Comparison of ENCODE assay signal across 12 cellular contexts in genomic region chr11:35099278-35100018, GRCh38. TPM values are rescaled to one million over a fixed set of nuclear protein-coding genes. Genes with fewer than 3 reads are reported as not detected.
DNase-seq lines count a peak whose midpoint lies in the region; ATAC-seq, FAIRE-seq and TF ChIP-seq lines count a peak whose summit lies in the region.
"Had no signal": no experiment of that assay in that cellular context is flagged by ENCODE, and none has a peak within 500 bp of the region (broad histone marks: within the 10 kb centered on the region; RNA-seq: fewer than 3 reads in every experiment).

No MANE protein-coding gene starts in this region.

- H3K36me3 ChIP-seq in endothelial cell of umbilical vein (ENCODE audit: control insufficient read depth in 2 of 2, extremely low read depth in 1 of 2, insufficient read depth in 2 of 2, low read length in 2 of 2): no peaks in the 10 kb centered on the region
- H3K36me3 ChIP-seq in mesenchymal stem cell (ENCODE audit: control insufficient read depth in 1 of 2, insufficient read depth in 2 of 2, low read depth in 1 of 2, low read length in 2 of 2): no peaks in the 10 kb centered on the region
- H3K36me3 ChIP-seq in vagina: no peaks in the 10 kb centered on the region

- no peaks in the 10 kb centered on the region for H3K4me1 ChIP-seq in endothelial cell of umbilical vein (ENCODE audit: control insufficient read depth, extremely low read depth, insufficient read depth, low read length)
- H3K4me1 ChIP-seq in mesenchymal stem cell (ENCODE audit: control insufficient read depth, insufficient read depth, low read depth, low read length): peaks cover 2% of the 10 kb centered on the region
- H3K4me1 ChIP-seq in vagina: peaks cover 14% of the 10 kb centered on the region

- peak overlapping the region; percentile 55 to 69 for H3K18ac ChIP-seq in mesenchymal stem cell (ENCODE audit: low read depth in 1 of 2, low read length in 2 of 2)

- no peak overlapping the region for H2BK15ac ChIP-seq in mesenchymal stem cell (ENCODE audit: low read depth, poor library complexity, severe bottlenecking)

- dilution Hi-C loops in endothelial cell of umbilical vein (cut with MboI; ENCODE audit: extremely low pct_ligation_motif_present, low sequenced_read_pairs): no loop called here

- H2BK120ac ChIP-seq in mesenchymal stem cell (ENCODE audit: low read depth, low read length): peak overlapping the region; percentile 43

- H2BK12ac ChIP-seq in mesenchymal stem cell (ENCODE audit: low read length in 2 of 2): peak overlapping the region; percentile 59 to 72

- POLR2A ChIA-PET in endothelial cell of umbilical vein (lab: Charles Lee): interaction anchor here (0.7 kb wide), 1 partner anchor 141 kb away, joined by 8 read pairs; no protein-coding TSS in a partner anchor

- H3K9me3 ChIP-seq in endothelial cell of umbilical vein (replicated peaks; ENCODE audit: control insufficient read depth, insufficient read depth, low read length) (no peaks in the 10 kb centered on the region), mesenchymal stem cell (ENCODE audit: control insufficient read depth, low read length) (no peaks in the 10 kb centered on the region), vagina (no peaks in the 10 kb centered on the region), T-helper 17 cell (ENCODE audit: control insufficient read depth, low read length, poor library complexity, severe bottlenecking) (no peaks in the 10 kb centered on the region)

- H3K4me3 Mint-ChIP-seq in T-helper 17 cell: no peak overlapping the region
- H3K4me3 Mint-ChIP-seq: activated CD8-positive, alpha-beta T cell treated with anti-CD3 and anti-CD28 coated beads for 36 hours had no signal

- H3K9me1 ChIP-seq in endothelial cell of umbilical vein (replicated peaks; ENCODE audit: control insufficient read depth, extremely low read depth, insufficient read depth, low read length): no peaks in the 10 kb centered on the region

- H3K14ac ChIP-seq in mesenchymal stem cell (ENCODE audit: low read length in 2 of 2): no peak overlapping the region

- no peak overlapping the region for H2BK5ac ChIP-seq in mesenchymal stem cell (ENCODE audit: low read depth, low read length, poor library complexity, severe bottlenecking)

- H3K4me3 ChIP-seq in endothelial cell of umbilical vein (replicated peaks in 1 of 3; ENCODE audit: insufficient read depth in 1 of 3, low read depth in 1 of 3, low read length in 3 of 3): no peak overlapping the region
- H3K4me3 ChIP-seq in mesenchymal stem cell (ENCODE audit: insufficient read depth in 1 of 2, low read depth in 1 of 2, low read length in 2 of 2): peak overlapping the region in 1 of 2 experiments; percentile 49
- H3K4me3 ChIP-seq in vagina: no peak overlapping the region

- no peak overlapping the region for H4K91ac ChIP-seq in mesenchymal stem cell (ENCODE audit: low read length)

- no peaks in the 10 kb centered on the region for H4K20me1 ChIP-seq in endothelial cell of umbilical vein (replicated peaks; ENCODE audit: control insufficient read depth, extremely low read depth, insufficient read depth, low read length)

- H3K9ac ChIP-seq in endothelial cell of umbilical vein (replicated peaks; ENCODE audit: extremely low read depth, insufficient read depth, low read length) (no peak overlapping the region), mesenchymal stem cell (ENCODE audit: low read length) (peak overlapping the region; percentile 84)

- peaks cover 2% of the 10 kb centered on the region for H3K79me1 ChIP-seq in mesenchymal stem cell (replicated peaks; ENCODE audit: low read length, poor library complexity, severe bottlenecking)

- no peak for TF ChIP-seq CTCF in endothelial cell of umbilical vein (IDR thresholded peaks at IDR 0.05; ENCODE audit: extremely low read depth in 1 of 2, insufficient read depth in 1 of 2, low read depth in 1 of 2, low read length in 2 of 2)
- no peak for TF ChIP-seq CTCF in vagina (IDR thresholded peaks at IDR 0.05)

- no peaks in the 10 kb centered on the region for H3K27me3 ChIP-seq in endothelial cell of umbilical vein (ENCODE audit: control insufficient read depth in 2 of 2, insufficient read depth in 2 of 2, low read length in 2 of 2)
- no peaks in the 10 kb centered on the region for H3K27me3 ChIP-seq in mesenchymal stem cell (ENCODE audit: control insufficient read depth in 1 of 2, insufficient read depth in 1 of 2, low read length in 2 of 2)
- no peaks in the 10 kb centered on the region for H3K27me3 ChIP-seq in vagina

- H3K27me3 Mint-ChIP-seq in T-helper 17 cell: no peaks in the 10 kb centered on the region
- H3K27me3 Mint-ChIP-seq: activated CD8-positive, alpha-beta T cell treated with anti-CD3 and anti-CD28 coated beads for 36 hours had no signal

- TF ChIP-seq POLR2A in endothelial cell of umbilical vein (IDR thresholded peaks at IDR 0.05; ENCODE audit: low read depth, low read length): no peak
- no peak for TF ChIP-seq POLR2A in vagina (IDR thresholded peaks at IDR 0.05)

- H2AFZ ChIP-seq in endothelial cell of umbilical vein (ENCODE audit: low read depth, low read length) (no peak overlapping the region), mesenchymal stem cell (ENCODE audit: low read depth, low read length) (no peak overlapping the region)

- CTCF ChIA-PET in endothelial cell of umbilical vein (lab: Charles Lee): no interaction called here

- no peak for ATAC-seq in HG02840 (IDR thresholded peaks at IDR 0.05; ENCODE audit: low FRiP score, unreplicated experiment)
- ATAC-seq in GM21576 (IDR thresholded peaks at IDR 0.05; ENCODE audit: unreplicated experiment): no peak
- no peak for ATAC-seq in T-helper 17 cell
- ATAC-seq: activated CD8-positive, alpha-beta T cell treated with anti-CD3 and anti-CD28 coated beads for 36 hours had no signal

- WGBS in mesenchymal stem cell: 44% methylated on average over 6 of the region's 6 CpGs

- no peak overlapping the region for H3K27ac Mint-ChIP-seq in T-helper 17 cell
- H3K27ac Mint-ChIP-seq: activated CD8-positive, alpha-beta T cell treated with anti-CD3 and anti-CD28 coated beads for 36 hours had no signal

- H3K4ac ChIP-seq in mesenchymal stem cell (ENCODE audit: low read depth in 1 of 2, low read length in 2 of 2): peak overlapping the region in 1 of 2 experiments; percentile 74

- intact Hi-C loops in endothelial cell of umbilical vein (cut with micrococcal nuclease) (no loop called here), vagina (cut with DNase I) (loop anchor here (10.0 kb wide), 1 partner anchor 55 kb away; no protein-coding TSS in a partner anchor)

- H3K23ac ChIP-seq in mesenchymal stem cell (ENCODE audit: low read length in 2 of 2): no peak overlapping the region

- H3K79me2 ChIP-seq in endothelial cell of umbilical vein (ENCODE audit: control insufficient read depth, insufficient read depth, low read length): no peaks in the 10 kb centered on the region

- H3K36me3 Mint-ChIP-seq in T-helper 17 cell (ENCODE audit: low read depth): peaks cover 3% of the 10 kb centered on the region

- DNase-seq in DMS53 (lab: John Stamatoyannopoulos, UW) (peak; percentile 15), DMS53 treated with DMSO at 0.1 percent for 48 hours (lab: John Stamatoyannopoulos, UW; ENCODE audit: unreplicated experiment) (no peak), endothelial cell of umbilical vein (ENCODE audit: low read depth, low spot score) (no peak), mesenchymal stem cell (peak; percentile 84), vagina (ENCODE audit: extremely low spot score in 2 of 2) (no peak), T-helper 17 cell (no peak)
- DNase-seq: activated CD8-positive, alpha-beta T cell treated with anti-CD3 and anti-CD28 coated beads for 36 hours; cerebellar nuclear complex; NCI-H2107 had no signal

- peaks cover 11% of the 10 kb centered on the region for H3K4me1 Mint-ChIP-seq in T-helper 17 cell

- H2AK5ac ChIP-seq in mesenchymal stem cell (ENCODE audit: low read length, severe bottlenecking): no peak overlapping the region

- no peak overlapping the region for H3K4me2 ChIP-seq in endothelial cell of umbilical vein (ENCODE audit: insufficient read depth, low read length)
- no peak overlapping the region for H3K4me2 ChIP-seq in mesenchymal stem cell (ENCODE audit: low read length, poor library complexity, severe bottlenecking)

- no peak overlapping the region for H4K8ac ChIP-seq in mesenchymal stem cell (ENCODE audit: low read length)

- H3K27ac ChIP-seq in endothelial cell of umbilical vein (ENCODE audit: insufficient read depth, low read depth, low read length) (no peak overlapping the region), mesenchymal stem cell (ENCODE audit: low read length, poor library complexity, severe bottlenecking) (peak overlapping the region; percentile 44), vagina (peak overlapping the region; percentile 61)
- H3K27ac ChIP-seq: 22Rv1 had no signal

- FAIRE-seq in endothelial cell of umbilical vein (lab: Jason Lieb, UNC): no peak

- BruUV-seq in endothelial cell of umbilical vein (replicated peaks; lab: Mats Ljungman, UMichigan): no TSS peak

TF ChIP-seq in endothelial cell of umbilical vein, 7 proteins besides CTCF, POLR2A, EP300 and RAD21:
- TF ChIP-seq MAX (IDR thresholded peaks at IDR 0.05; ENCODE audit: insufficient read depth, insufficient read length): no peak
- TF ChIP-seq FOS (IDR thresholded peaks at IDR 0.05; ENCODE audit: borderline replicate concordance, insufficient read depth, low read length): peak; percentile 82
- no peak for TF ChIP-seq MYC (IDR thresholded peaks at IDR 0.05; ENCODE audit: low read depth, low read length)
- no peak for TF ChIP-seq JUN (IDR thresholded peaks at IDR 0.05; ENCODE audit: borderline replicate concordance, insufficient read depth, insufficient read length, low read depth)

RNA-seq across cellular contexts. Expression of gene CD44, which starts 39.5 kb away (rescaled TPM):
- total RNA-seq in endothelial cell of umbilical vein (26.3 and 68.3 TPM in 2 replicates), vagina (869 TPM), T-helper 17 cell (1,000 to 10,000 TPM; 1,118 to 1,497 TPM)
- 25.5 and 27.5 TPM in 2 replicates for polyA plus RNA-seq in endothelial cell of umbilical vein
- polyA plus RNA-seq in endothelial cell of umbilical vein (2011; cell fraction: cytosol; rRNA removed): 42.8 and 46.3 TPM in 2 replicates
- 27.3 and 33.4 TPM in 2 replicates for polyA plus RNA-seq in endothelial cell of umbilical vein (2011; cell fraction: nucleus; rRNA removed)
- 458 and 487 TPM in 2 replicates for polyA plus RNA-seq in endothelial cell of umbilical vein (2012)
- polyA minus RNA-seq in endothelial cell of umbilical vein: 41.8 and 46.8 TPM in 2 replicates
- polyA minus RNA-seq in endothelial cell of umbilical vein (2011; cell fraction: cytosol; rRNA and poly(A)+ RNA removed): 191 TPM
- 28.1 and 51.4 TPM in 2 replicates for polyA minus RNA-seq in endothelial cell of umbilical vein (2011; cell fraction: nucleus; rRNA and poly(A)+ RNA removed)
- polyA plus RNA-seq in mesenchymal stem cell (2013, experiment 1 of 2): 1,373 TPM
- 1,315 TPM for polyA plus RNA-seq in mesenchymal stem cell (2013, experiment 2 of 2)

Comparison
In these comparisons a context has a peak if more than half of its experiments do, and no peak if none do; other contexts are left out.
1. DNase-seq: peak in DMS53 (single experiment) and mesenchymal stem cell (single experiment); none in DMS53 treated with DMSO at 0.1 percent for 48 hours (single experiment), endothelial cell of umbilical vein (single experiment), vagina (0 of 2) and T-helper 17 cell (0 of 3).
2. RNA of gene CD44, which starts 39.5 kb away (total RNA-seq): 1,118 to 1,497 TPM in T-helper 17 cell and 869 TPM in vagina (single experiment); 26.3 to 68.3 TPM in endothelial cell of umbilical vein; every median in the first group is over 10 times any median in the second.